8 cellular contexts compared by ENCODE assay signal in the genomic region with DNA sequence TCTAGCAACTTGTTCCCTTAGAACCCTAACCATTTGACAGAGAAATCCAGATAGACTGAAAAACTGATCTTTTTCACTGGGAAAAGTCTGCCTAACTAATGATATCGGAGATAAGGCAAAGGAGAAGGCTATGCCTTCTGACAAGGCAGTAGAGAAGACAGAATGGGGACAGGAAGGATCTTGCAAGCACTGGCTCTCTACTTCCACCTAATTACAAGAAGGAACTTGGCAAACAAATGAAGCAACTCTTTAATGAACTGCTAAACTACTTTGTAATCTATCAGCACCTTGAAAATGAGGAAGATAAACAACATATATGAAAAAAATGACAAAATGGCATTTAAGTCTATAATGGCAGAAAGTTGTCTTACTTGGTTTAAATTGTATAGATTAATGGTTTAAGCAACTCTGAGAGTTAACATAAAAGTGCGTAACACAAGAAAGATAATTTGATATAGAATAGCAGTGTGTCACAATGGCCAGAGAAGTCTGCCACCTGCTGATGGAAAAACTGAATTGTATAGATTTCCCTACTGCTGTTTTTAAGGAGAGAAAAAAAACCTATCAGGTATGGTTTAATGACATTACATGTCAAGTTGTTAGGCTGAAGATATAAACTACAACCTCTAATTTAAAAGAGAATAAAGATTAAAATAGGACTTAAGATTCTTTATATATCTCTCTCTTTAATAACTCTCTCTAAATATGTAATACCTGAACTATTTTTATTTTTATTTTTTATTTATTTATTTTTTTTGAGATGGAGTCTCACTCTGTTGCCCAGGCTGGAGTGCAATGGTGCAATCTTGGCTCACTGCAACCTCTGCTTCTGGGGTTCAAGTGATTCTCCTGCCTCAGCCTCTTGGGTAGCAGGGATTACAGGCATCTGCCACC. TPM values are rescaled to one million over a fixed set of nuclear protein-coding genes. Genes with fewer than 3 reads are reported as not detected.
DNase-seq lines count a peak whose midpoint lies in the region; ATAC-seq and TF ChIP-seq lines count a peak whose summit lies in the region.

No MANE protein-coding gene starts in this region.

- DNase-seq in EL (peak; percentile 54), GM23248 (peak; percentile 61), NCI-H146 (lab: John Stamatoyannopoulos, UW) (peak; percentile 26), T-helper 17 cell (no peak), fibroblast of peridontal ligament (ENCODE audit: extremely low read depth) (peak; percentile 76), neural progenitor cell (ENCODE audit: low spot score) (peak; percentile 33), NCI-H1436 (lab: John Stamatoyannopoulos, UW) (no peak)
- DNase-seq in activated effector memory CD4-positive, alpha-beta T cell treated with anti-CD3 and anti-CD28 coated beads, Interleukin-2, amount 50 U/mL, for 16 hours, result no peak

- H4K20me1 ChIP-seq in GM23248 (ENCODE audit: insufficient read depth) (0 out of 2 replicates have a peak, but pooled peaks cover 6% of the 10 kb centered on the region), neural progenitor cell (ENCODE audit: low read depth) (peaks cover 39% of the 10 kb centered on the region)

- H3K9me3 ChIP-seq in GM23248 (ENCODE audit: low read depth) (no peaks in the 10 kb centered on the region), T-helper 17 cell (ENCODE audit: control insufficient read depth, low read length, poor library complexity, severe bottlenecking) (no peaks in the 10 kb centered on the region), neural progenitor cell (ENCODE audit: low read depth) (no peaks in the 10 kb centered on the region)

- H3K27ac Mint-ChIP-seq in T-helper 17 cell (peak overlapping the region; percentile 73), neural progenitor cell (no peak overlapping the region)

- peak; percentile 72 for ATAC-seq in T-helper 17 cell

- H3K27me3 ChIP-seq in GM23248 (replicated peaks; ENCODE audit: insufficient read depth) (no peaks in the 10 kb centered on the region), neural progenitor cell (no peaks in the 10 kb centered on the region)

- H3K36me3 ChIP-seq in GM23248 (ENCODE audit: low read depth) (no peaks in the 10 kb centered on the region), neural progenitor cell (no peaks in the 10 kb centered on the region)

- 57 to 59% methylated on average over 2 of the region's 2 CpGs for WGBS in GM23248 (ENCODE audit: low coverage in 1 of 2, low lambda C conversion rate in 2 of 2, missing lambda C conversion rate in 2 of 2), 2 experiments

- H3K9ac ChIP-seq in GM23248 (peak overlapping the region; percentile 13; the same call in 1 of the 2 replicates), neural progenitor cell (no peak overlapping the region)

- H3K27me3 Mint-ChIP-seq in T-helper 17 cell (no peaks in the 10 kb centered on the region), neural progenitor cell (ENCODE audit: insufficient read depth, low read depth) (peaks cover 2% of the 10 kb centered on the region)

- H3K4me1 Mint-ChIP-seq in T-helper 17 cell (peaks cover 20% of the 10 kb centered on the region), neural progenitor cell (peaks cover 3% of the 10 kb centered on the region)

- in situ Hi-C loops in GM23248 (cut with MboI), result no loop called here

- no peaks in the 10 kb centered on the region for H3K9me2 ChIP-seq in GM23248 (ENCODE audit: insufficient read depth)

- H2AFZ ChIP-seq in GM23248 (0 out of 2 replicates have a peak overlapping the region, but pooled peaks have one; percentile 1), neural progenitor cell (replicated peaks) (no peak overlapping the region)

- H3K4me3 Mint-ChIP-seq in T-helper 17 cell, result no peak overlapping the region
- H3K4me3 Mint-ChIP-seq in neural progenitor cell, result no peak overlapping the region

- no peaks in the 10 kb centered on the region for H3K36me3 Mint-ChIP-seq in T-helper 17 cell (ENCODE audit: low read depth)
- peaks cover 8% of the 10 kb centered on the region for H3K36me3 Mint-ChIP-seq in neural progenitor cell

- H3K27ac ChIP-seq in GM23248 (no peak overlapping the region), neural progenitor cell (no peak overlapping the region)

- peak; percentile 65 for TF ChIP-seq CTCF in neural progenitor cell (IDR thresholded peaks at IDR 0.05)

- H3K79me2 ChIP-seq in GM23248 (ENCODE audit: insufficient read depth) (peaks cover 100% of the 10 kb centered on the region), neural progenitor cell (ENCODE audit: low read depth) (peaks cover 99% of the 10 kb centered on the region)

- no peaks in the 10 kb centered on the region for H3F3A ChIP-seq in GM23248 (ENCODE audit: insufficient read depth)
- H3F3A ChIP-seq in neural progenitor cell (ENCODE audit: low read depth), result peaks cover 3% of the 10 kb centered on the region

- peak overlapping the region; percentile 1; the same call in 1 of the 2 replicates for H3K4me3 ChIP-seq in GM23248
- H3K4me3 ChIP-seq in neural progenitor cell, result no peak overlapping the region

- peak overlapping the region; percentile 60 for H3K4me2 ChIP-seq in GM23248 (ENCODE audit: unreplicated experiment)
- H3K4me2 ChIP-seq in neural progenitor cell, result no peak overlapping the region

- H3K9me3 Mint-ChIP-seq in neural progenitor cell, result no peaks in the 10 kb centered on the region

- peaks cover 17% of the 10 kb centered on the region for H3K4me1 ChIP-seq in GM23248 (ENCODE audit: insufficient read depth)
- no peaks in the 10 kb centered on the region for H3K4me1 ChIP-seq in neural progenitor cell

RNA-seq across cellular contexts. Expression of a gene that starts 11.9 kb away (rescaled TPM):
- total RNA-seq in GM23248 (2014; rRNA removed; shearing (Covaris generic)), result 22.5 and 34.9 TPM in 2 replicates
- 40.2 and 40.4 TPM in 2 replicates for polyA plus RNA-seq in GM23248 (2016; fragmentation: Nextera tagmentation; extraction: Ambion mirVana)
- total RNA-seq in T-helper 17 cell (10 to 100 TPM; 36.5 to 82.2 TPM), neural progenitor cell (ENCODE audit: low replicate concordance) (34.6 and 72.1 TPM in 2 replicates)

RNA-seq across cellular contexts. Expression of a gene that starts 58.5 kb away (rescaled TPM):
- 3.9 and 9.5 TPM in 2 replicates for total RNA-seq in GM23248 (2014; rRNA removed; shearing (Covaris generic))
- polyA plus RNA-seq in GM23248 (2016; fragmentation: Nextera tagmentation; extraction: Ambion mirVana), result 23.9 and 24.7 TPM in 2 replicates
- total RNA-seq in T-helper 17 cell (10 to 100 TPM; 16.0 to 16.8 TPM), neural progenitor cell (ENCODE audit: low replicate concordance) (11.0 and 29.4 TPM in 2 replicates)

Comparison
In these comparisons a context has a peak if more than half of its experiments do, and no peak if none do; other contexts are left out.
1. DNase-seq: peak in EL (single experiment), GM23248 (single experiment), NCI-H146 (single experiment), fibroblast of peridontal ligament (single experiment) and neural progenitor cell (single experiment); none in T-helper 17 cell (0 of 3), NCI-H1436 (single experiment) and activated effector memory CD4-positive, alpha-beta T cell treated with anti-CD3 and anti-CD28 coated beads, Interleukin-2, amount 50 U/mL, for 16 hours (single experiment).